Comparison of ENCODE assay signal across 29 cellular contexts in genomic region chr16:266258-267164, GRCh38. TPM values are rescaled to one million over a fixed set of nuclear protein-coding genes. Genes with fewer than 3 reads are reported as not detected.
DNase-seq lines count a peak whose midpoint lies in the region; ATAC-seq, FAIRE-seq and TF ChIP-seq lines count a peak whose summit lies in the region.
"Had no signal": no experiment of that assay in that cellular context is flagged by ENCODE, and none has a peak within 500 bp of the region (broad histone marks: within the 10 kb centered on the region; RNA-seq: fewer than 3 reads in every experiment).

No MANE protein-coding gene starts in this region.

- H3K4me1 ChIP-seq in Peyer's patch (peaks cover 0 to 25% (median 0%) of the 10 kb centered on the region in 4 donors), GM12878 (ENCODE audit: control insufficient read depth, insufficient read depth, low read length) (no peaks in the 10 kb centered on the region), vagina (no peaks in the 10 kb centered on the region)
- H3K4me1 ChIP-seq: ascending aorta; BLaER1 treated with 17β-estradiol and CSF1 and Interleukin-3, amounts not matched to agents 10 nM and 100 nM; sigmoid colon had no signal

- no peak for TF ChIP-seq POLR2A in Peyer's patch (IDR thresholded peaks at IDR 0.05)
- TF ChIP-seq POLR2A in GM12878 (IDR thresholded peaks at IDR 0.05; ENCODE audit: low read depth, low read length) = 0 out of 2 replicates have a peak, but pooled peaks have one; percentile 4
- TF ChIP-seq POLR2A in vagina (IDR thresholded peaks at IDR 0.05) = no peak

- H3K79me2 ChIP-seq in GM12878 (ENCODE audit: control insufficient read depth, insufficient read depth, low read length) = no peaks in the 10 kb centered on the region

- RAD21 ChIA-PET in GM12878 (lab: Charles Lee; ENCODE audit: unreplicated experiment) = no interaction called here

- CTCF ChIA-PET in GM12878 (lab: Yijun Ruan, JAX) = no interaction called here

- H2AFZ ChIP-seq in GM12878 (ENCODE audit: control insufficient read depth, low read depth, low read length) = no peak overlapping the region

- H3K4me1 Mint-ChIP-seq in mesothelial cell of epicardium = peaks cover 2% of the 10 kb centered on the region
- H3K4me1 Mint-ChIP-seq: activated naive CD8-positive, alpha-beta T cell treated with anti-CD3 and anti-CD28 coated beads for 36 hours had no signal

- peaks cover 2% of the 10 kb centered on the region for H3K27me3 Mint-ChIP-seq in mesothelial cell of epicardium (ENCODE audit: low read depth)
- H3K27me3 Mint-ChIP-seq: activated naive CD8-positive, alpha-beta T cell treated with anti-CD3 and anti-CD28 coated beads for 36 hours; IgD-negative memory B cell; memory B cell; progenitor cell of endocrine pancreas had no signal

- no peaks in the 10 kb centered on the region for H3K9me3 Mint-ChIP-seq in mesothelial cell of epicardium
- H3K9me3 Mint-ChIP-seq: activated naive CD8-positive, alpha-beta T cell treated with anti-CD3 and anti-CD28 coated beads for 36 hours; IgD-negative memory B cell; memory B cell had no signal

- SMC1A ChIA-PET in GM12878 (lab: Charles Lee; ENCODE audit: uncharacterized antibody, unreplicated experiment) = no interaction called here

- H3K27ac ChIP-seq in Peyer's patch (peak overlapping the region in 3 of 4 donors; percentile 36 to 90 (median 78)), GM12878 (ENCODE audit: control insufficient read depth, insufficient read depth) (no peak overlapping the region), vagina (no peak overlapping the region)
- H3K27ac ChIP-seq: ascending aorta; BLaER1 treated with 17β-estradiol and CSF1 and Interleukin-3, amounts not matched to agents 10 nM and 100 nM; neutrophil; sigmoid colon; SJCRH30 had no signal

- H3K36me3 Mint-ChIP-seq in mesothelial cell of epicardium = peaks cover 8% of the 10 kb centered on the region
- H3K36me3 Mint-ChIP-seq: IgD-negative memory B cell had no signal

- in situ Hi-C loops in GM12878 (cut with MboI) = no loop called here

- TF ChIP-seq RAD21 in GM12878 (IDR thresholded peaks at IDR 0.05; ENCODE audit: insufficient read depth, low read depth, low read length) = no peak

- POLR2A ChIA-PET in GM12878 (lab: Charles Lee) = no interaction called here

- no peak for TF ChIP-seq EP300 in GM12878 (IDR thresholded peaks at IDR 0.05; ENCODE audit: borderline replicate concordance in 1 of 2, control insufficient read depth in 1 of 2, low read depth in 2 of 2, low read length in 2 of 2)

- H3K4me3 ChIP-seq in Peyer's patch (no peak overlapping the region), GM12878 (no peak overlapping the region), vagina (no peak overlapping the region)
- H3K4me3 ChIP-seq: ascending aorta; BLaER1 treated with 17β-estradiol and CSF1 and Interleukin-3, amounts not matched to agents 10 nM and 100 nM; sigmoid colon; SJCRH30 had no signal

- DNase-seq in Peyer's patch (peak in 1 of 3 donors; percentile 49), GM12878 (ENCODE audit: low read depth, low spot score) (no peak), mesothelial cell of epicardium (ENCODE audit: low spot score in 2 of 2, unreplicated experiment in 2 of 2) (no peak), vagina (ENCODE audit: extremely low spot score in 2 of 2) (no peak), NCI-H1048 (lab: John Stamatoyannopoulos, UW) (no peak)
- DNase-seq: activated CD4-positive, CD25-positive, alpha-beta regulatory T cell treated with anti-CD3 and anti-CD28 coated beads, Interleukin-2, amount 50 U/mL, for 72 hours; activated CD8-positive, alpha-beta T cell treated with anti-CD3 and anti-CD28 coated beads, Interleukin-2, amount 10 ng/mL, durations not matched to agents 7 days and 5 days; activated naive CD8-positive, alpha-beta T cell treated with anti-CD3 and anti-CD28 coated beads for 36 hours; central memory CD4-positive, alpha-beta T cell; DMS53; head of caudate nucleus; NCI-H1092 treated with DMSO at 0.1 percent for 48 hours; NCI-H187 treated with DMSO at 0.1 percent for 48 hours; NCI-H524; NK-92 treated with Interleukin-12 subunit alpha and Interleukin-12 subunit beta, amount 100 ng/mL, for 24 hours; sigmoid colon; stimulated activated CD4-positive, alpha-beta T cell treated with anti-CD3 and anti-CD28 coated beads, Interleukin-15, amount 100 ng/mL, for 24 hours; T-helper 1 cell had no signal

- H3K27me3 ChIP-seq in Peyer's patch (no peaks in the 10 kb centered on the region), GM12878 (replicated peaks in 1 of 2; ENCODE audit: control insufficient read depth in 2 of 2, insufficient read depth in 2 of 2, low read length in 1 of 2) (no peaks in the 10 kb centered on the region), vagina (no peaks in the 10 kb centered on the region)
- H3K27me3 ChIP-seq: ascending aorta; BLaER1 treated with 17β-estradiol and CSF1 and Interleukin-3, amounts not matched to agents 10 nM and 100 nM; sigmoid colon; SJCRH30 had no signal

- peaks cover 0 to 36% (median 0%) of the 10 kb centered on the region in 3 donors for H3K36me3 ChIP-seq in Peyer's patch
- H3K36me3 ChIP-seq in GM12878 (ENCODE audit: control insufficient read depth in 2 of 2, insufficient read depth in 2 of 2, low read length in 1 of 2) = no peaks in the 10 kb centered on the region
- peaks cover 0 to 24% of the 10 kb centered on the region in 2 donors for H3K36me3 ChIP-seq in vagina
- H3K36me3 ChIP-seq: SJCRH30 had no signal

- H3K27ac Mint-ChIP-seq in mesothelial cell of epicardium = peak overlapping the region; percentile 73
- H3K27ac Mint-ChIP-seq: activated CD8-positive, alpha-beta T cell treated with anti-CD3 and anti-CD28 coated beads, Interleukin-2, amount 10 ng/mL, durations not matched to agents 7 days and 5 days; activated naive CD8-positive, alpha-beta T cell treated with anti-CD3 and anti-CD28 coated beads for 36 hours; IgD-negative memory B cell; memory B cell; progenitor cell of endocrine pancreas had no signal

- H3K9ac ChIP-seq in GM12878 (ENCODE audit: control insufficient read depth, insufficient read depth, low read length) = no peak overlapping the region
- H3K9ac ChIP-seq: BLaER1 treated with 17β-estradiol and CSF1 and Interleukin-3, amounts not matched to agents 10 nM and 100 nM had no signal

- no peak overlapping the region for H3K4me3 Mint-ChIP-seq in mesothelial cell of epicardium
- H3K4me3 Mint-ChIP-seq: activated CD8-positive, alpha-beta T cell treated with anti-CD3 and anti-CD28 coated beads, Interleukin-2, amount 10 ng/mL, durations not matched to agents 7 days and 5 days; activated naive CD8-positive, alpha-beta T cell treated with anti-CD3 and anti-CD28 coated beads for 36 hours; IgD-negative memory B cell; memory B cell had no signal

- no peak overlapping the region for H3K4me2 ChIP-seq in GM12878 (ENCODE audit: control insufficient read depth, insufficient read depth)
- H3K4me2 ChIP-seq: BLaER1 treated with 17β-estradiol and CSF1 and Interleukin-3, amounts not matched to agents 10 nM and 100 nM had no signal

- 75% methylated on average over 23 of the region's 25 CpGs for WGBS in GM12878 (ENCODE audit: insufficient coverage, insufficient replicate concordance, low lambda C conversion rate, missing lambda C conversion rate)

- no peak for FAIRE-seq in GM12878 (lab: Jason Lieb, UNC)
- FAIRE-seq: H54, TTC549 had no signal

- no peaks in the 10 kb centered on the region for H4K20me1 ChIP-seq in GM12878 (ENCODE audit: control insufficient read depth, insufficient read depth)

- H3K9me3 ChIP-seq in Peyer's patch = no peaks in the 10 kb centered on the region
- no peaks in the 10 kb centered on the region for H3K9me3 ChIP-seq in GM12878 (replicated peaks; ENCODE audit: control insufficient read depth, insufficient read depth, low read length)
- H3K9me3 ChIP-seq in vagina = no peaks in the 10 kb centered on the region
- H3K9me3 ChIP-seq: ascending aorta; BLaER1 treated with 17β-estradiol and CSF1 and Interleukin-3, amounts not matched to agents 10 nM and 100 nM; neutrophil; sigmoid colon; SJCRH30 had no signal

- BruUV-seq in GM12878 (replicated peaks; lab: Mats Ljungman, UMichigan) = no TSS peak

- no peak for ATAC-seq in GM12878

- TF ChIP-seq CTCF in Peyer's patch (IDR thresholded peaks at IDR 0.05) (no peak), GM12878 (IDR thresholded peaks at IDR 0.05 in 2 of 3, conservative IDR thresholded peaks at IDR 0.05 in 1 of 3; ENCODE audit: control insufficient read depth in 2 of 3, extremely low read depth in 1 of 3, insufficient read depth in 1 of 3, low read depth in 3 of 3, low read length in 3 of 3) (no peak), mesothelial cell of epicardium (IDR thresholded peaks at IDR 0.05; ENCODE audit: unreplicated experiment) (no peak), vagina (IDR thresholded peaks at IDR 0.05) (no peak)

- intact Hi-C loops in GM12878 (cut with micrococcal nuclease; ENCODE audit: unreplicated experiment) = no loop called here
- intact Hi-C loops in vagina (cut with DNase I) = no loop called here

RNA-seq across cellular contexts. Expression of gene RGS11, which starts 9.2 kb away (rescaled TPM):
- total RNA-seq in Peyer's patch (10 to 100 TPM in 3 of 4 donors, 1 to 10 TPM in 1; 6.1 to 16.5 (median 11.4) TPM), GM12878 (2014; rRNA removed) (not detected in 2 replicates), GM12878 (2014; rRNA removed; fragmentation: Illumina TruSeq; extraction: Trizol) (not detected in 2 replicates), GM12878 (2021) (not detected in 2 replicates), mesothelial cell of epicardium (3.4 to 4.0 TPM (median 3.5 TPM) in 3 replicates), vagina (5.4 TPM)
- total RNA-seq in GM12878 (2013; cell fraction: nucleolus; rRNA removed) = not detected in 2 replicates
- polyA plus RNA-seq in GM12878 (2011; ENCODE audit: low read depth) = not detected
- polyA plus RNA-seq in GM12878 (2011; rRNA removed) (not detected in 2 replicates), GM12878 (2014; fragmentation: Illumina TruSeq; extraction: Trizol) (not detected in 2 replicates), GM12878 (2014; fragmentation: Nextera tagmentation; extraction: Ambion mirVana) (not detected), GM12878 (2014; rRNA removed) (0.04 TPM in 1 of 2 replicates, not detected in the other), GM12878 (2016; fragmentation: Nextera tagmentation; extraction: Ambion mirVana) (not detected)
- polyA plus RNA-seq in GM12878 (2011; cell fraction: cytosol; rRNA removed) = not detected in 2 replicates
- polyA plus RNA-seq in GM12878 (2011; cell fraction: nucleus; rRNA removed) = not detected in 2 replicates
- 0.05 and 0.24 TPM in 2 replicates for polyA plus RNA-seq in GM12878 (2012)
- not detected in 2 replicates for polyA minus RNA-seq in GM12878 (2011; rRNA and poly(A)+ RNA removed)
- polyA minus RNA-seq in GM12878 (2011; cell fraction: cytosol; rRNA and poly(A)+ RNA removed) = not detected in 2 replicates
- not detected in 2 replicates for polyA minus RNA-seq in GM12878 (2011; cell fraction: nucleus; rRNA and poly(A)+ RNA removed)
- total RNA-seq: activated CD8-positive, alpha-beta T cell treated with anti-CD3 and anti-CD28 coated beads, Interleukin-2, amount 10 ng/mL, durations not matched to agents 7 days and 5 days; activated naive CD8-positive, alpha-beta T cell treated with anti-CD3 and anti-CD28 coated beads for 36 hours; SJCRH30 had no signal
- polyA plus RNA-seq: IgD-negative memory B cell had no signal

RNA-seq across cellular contexts. Expression of gene ARHGDIG, which starts 13.9 kb away (rescaled TPM):
- total RNA-seq in Peyer's patch = 100 to 1,000 TPM in 1 of 4 donors, 10 to 100 TPM in 1, 1 to 10 TPM in 1, not detected in 1; 3.7 to 112 (median 67.5) TPM
- not detected in 2 replicates for total RNA-seq in GM12878 (2013; cell fraction: nucleolus; rRNA removed)
- total RNA-seq in GM12878 (2014; rRNA removed) = not detected in 2 replicates
- total RNA-seq in GM12878 (2014; rRNA removed; fragmentation: Illumina TruSeq; extraction: Trizol) = not detected in 2 replicates
- total RNA-seq in GM12878 (2021) = not detected in 2 replicates
- polyA plus RNA-seq in GM12878 (2011; ENCODE audit: low read depth) = not detected
- polyA plus RNA-seq in GM12878 (2011; rRNA removed) = not detected in 2 replicates
- not detected in 2 replicates for polyA plus RNA-seq in GM12878 (2011; cell fraction: cytosol; rRNA removed)
- not detected in 2 replicates for polyA plus RNA-seq in GM12878 (2011; cell fraction: nucleus; rRNA removed)
- 0.08 and 0.18 TPM in 2 replicates for polyA plus RNA-seq in GM12878 (2012)
- not detected in 2 replicates for polyA plus RNA-seq in GM12878 (2014; fragmentation: Illumina TruSeq; extraction: Trizol)
- not detected for polyA plus RNA-seq in GM12878 (2014; fragmentation: Nextera tagmentation; extraction: Ambion mirVana)
- not detected in 2 replicates for polyA plus RNA-seq in GM12878 (2014; rRNA removed)
- not detected for polyA plus RNA-seq in GM12878 (2016; fragmentation: Nextera tagmentation; extraction: Ambion mirVana)
- polyA minus RNA-seq in GM12878 (2011; rRNA and poly(A)+ RNA removed) = not detected in 2 replicates
- not detected in 2 replicates for polyA minus RNA-seq in GM12878 (2011; cell fraction: cytosol; rRNA and poly(A)+ RNA removed)
- not detected in 2 replicates for polyA minus RNA-seq in GM12878 (2011; cell fraction: nucleus; rRNA and poly(A)+ RNA removed)
- 3.6 to 4.8 TPM (median 4.7 TPM) in 3 replicates for total RNA-seq in mesothelial cell of epicardium
- total RNA-seq in vagina = not detected
- total RNA-seq: activated CD8-positive, alpha-beta T cell treated with anti-CD3 and anti-CD28 coated beads, Interleukin-2, amount 10 ng/mL, durations not matched to agents 7 days and 5 days; activated naive CD8-positive, alpha-beta T cell treated with anti-CD3 and anti-CD28 coated beads for 36 hours; ascending aorta; esophagus mucosa; SJCRH30 had no signal
- polyA plus RNA-seq: IgD-negative memory B cell had no signal

RNA-seq across cellular contexts. Expression of gene PDIA2, which starts 16.5 kb away (rescaled TPM):
- total RNA-seq in Peyer's patch = 10 to 100 TPM in 2 of 4 donors, 1 to 10 TPM in 2; 1.7 to 29.2 (median 11.1) TPM
- total RNA-seq in GM12878 (2013; cell fraction: nucleolus; rRNA removed) = not detected in 2 replicates
- total RNA-seq in GM12878 (2014; rRNA removed) = not detected in 2 replicates
- not detected in 2 replicates for total RNA-seq in GM12878 (2014; rRNA removed; fragmentation: Illumina TruSeq; extraction: Trizol)
- total RNA-seq in GM12878 (2021) = 0.32 and 0.36 TPM in 2 replicates
- polyA plus RNA-seq in GM12878 (2011; ENCODE audit: low read depth) = not detected
- not detected in 2 replicates for polyA plus RNA-seq in GM12878 (2011; rRNA removed)
- not detected in 2 replicates for polyA plus RNA-seq in GM12878 (2011; cell fraction: cytosol; rRNA removed)
- polyA plus RNA-seq in GM12878 (2011; cell fraction: nucleus; rRNA removed) = 0.13 TPM in 1 of 2 replicates, not detected in the other
- 0.07 TPM in 1 of 2 replicates, not detected in the other for polyA plus RNA-seq in GM12878 (2012)
- not detected in 2 replicates for polyA plus RNA-seq in GM12878 (2014; fragmentation: Illumina TruSeq; extraction: Trizol)
- polyA plus RNA-seq in GM12878 (2014; fragmentation: Nextera tagmentation; extraction: Ambion mirVana) = not detected
- polyA plus RNA-seq in GM12878 (2014; rRNA removed) = not detected in 2 replicates
- under 1 TPM in 1 of 2 experiments, not detected in 1; 0.11 TPM for polyA plus RNA-seq in GM12878 (2016; fragmentation: Nextera tagmentation; extraction: Ambion mirVana)
- polyA minus RNA-seq in GM12878 (2011; rRNA and poly(A)+ RNA removed) = not detected in 2 replicates
- not detected in 2 replicates for polyA minus RNA-seq in GM12878 (2011; cell fraction: cytosol; rRNA and poly(A)+ RNA removed)
- not detected in 2 replicates for polyA minus RNA-seq in GM12878 (2011; cell fraction: nucleus; rRNA and poly(A)+ RNA removed)
- total RNA-seq in mesothelial cell of epicardium = 2.1 to 3.3 TPM (median 2.7 TPM) in 3 replicates
- total RNA-seq in vagina = not detected
- total RNA-seq: activated CD8-positive, alpha-beta T cell treated with anti-CD3 and anti-CD28 coated beads, Interleukin-2, amount 10 ng/mL, durations not matched to agents 7 days and 5 days; activated naive CD8-positive, alpha-beta T cell treated with anti-CD3 and anti-CD28 coated beads for 36 hours; ascending aorta; esophagus mucosa; G401 had no signal
- polyA plus RNA-seq: IgD-negative memory B cell had no signal

RNA-seq across cellular contexts. Expression of gene FAM234A, which starts 31.9 kb away (rescaled TPM):
- 100 to 1,000 TPM; 108 to 223 (median 166) TPM for total RNA-seq in Peyer's patch
- total RNA-seq in GM12878 (2013; cell fraction: nucleolus; rRNA removed) = 41.7 and 42.1 TPM in 2 replicates
- total RNA-seq in GM12878 (2014; rRNA removed) = 15.1 and 17.2 TPM in 2 replicates
- total RNA-seq in GM12878 (2014; rRNA removed; fragmentation: Illumina TruSeq; extraction: Trizol) = 12.8 and 14.0 TPM in 2 replicates
- 37.2 and 41.4 TPM in 2 replicates for total RNA-seq in GM12878 (2021)
- 21.5 TPM for polyA plus RNA-seq in GM12878 (2011; ENCODE audit: low read depth)
- 3.3 and 6.5 TPM in 2 replicates for polyA plus RNA-seq in GM12878 (2011; rRNA removed)
- polyA plus RNA-seq in GM12878 (2011; cell fraction: cytosol; rRNA removed) = 8.8 and 10.1 TPM in 2 replicates
- 26.4 and 29.7 TPM in 2 replicates for polyA plus RNA-seq in GM12878 (2011; cell fraction: nucleus; rRNA removed)
- polyA plus RNA-seq in GM12878 (2012) = 25.3 and 40.7 TPM in 2 replicates
- polyA plus RNA-seq in GM12878 (2014; fragmentation: Illumina TruSeq; extraction: Trizol) = 11.6 and 17.3 TPM in 2 replicates
- polyA plus RNA-seq in GM12878 (2014; fragmentation: Nextera tagmentation; extraction: Ambion mirVana) = 1 to 10 TPM; 1.6 TPM
- polyA plus RNA-seq in GM12878 (2014; rRNA removed) = 28.5 and 30.5 TPM in 2 replicates
- 10 to 100 TPM; 36.9 to 37.6 TPM for polyA plus RNA-seq in GM12878 (2016; fragmentation: Nextera tagmentation; extraction: Ambion mirVana)
- 5.0 and 8.5 TPM in 2 replicates for polyA minus RNA-seq in GM12878 (2011; rRNA and poly(A)+ RNA removed)
- 4.4 and 7.8 TPM in 2 replicates for polyA minus RNA-seq in GM12878 (2011; cell fraction: cytosol; rRNA and poly(A)+ RNA removed)
- polyA minus RNA-seq in GM12878 (2011; cell fraction: nucleus; rRNA and poly(A)+ RNA removed) = 4.6 and 5.9 TPM in 2 replicates
- total RNA-seq in mesothelial cell of epicardium = 133 to 137 TPM (median 137 TPM) in 3 replicates
- total RNA-seq in vagina = 23.3 TPM

RNA-seq across cellular contexts. Expression of gene LUC7L, which starts 37.3 kb away (rescaled TPM):
- total RNA-seq in Peyer's patch (100 to 1,000 TPM in 3 of 4 donors, 10 to 100 TPM in 1; 87.6 to 440 (median 156) TPM), GM12878 (2014; rRNA removed) (40.7 and 41.4 TPM in 2 replicates), GM12878 (2014; rRNA removed; fragmentation: Illumina TruSeq; extraction: Trizol) (35.9 and 40.1 TPM in 2 replicates), GM12878 (2021) (50.7 and 59.6 TPM in 2 replicates), mesothelial cell of epicardium (191 to 203 TPM (median 193 TPM) in 3 replicates), vagina (79.3 TPM)
- total RNA-seq in GM12878 (2013; cell fraction: nucleolus; rRNA removed) = 388 and 392 TPM in 2 replicates
- polyA plus RNA-seq in GM12878 (2011; ENCODE audit: low read depth) = 15.5 TPM
- polyA plus RNA-seq in GM12878 (2011; rRNA removed) (47.4 and 57.4 TPM in 2 replicates), GM12878 (2014; fragmentation: Illumina TruSeq; extraction: Trizol) (27.9 and 32.1 TPM in 2 replicates), GM12878 (2014; fragmentation: Nextera tagmentation; extraction: Ambion mirVana) (10 to 100 TPM in 1 of 2 experiments, 1 to 10 TPM in 1; 2.3 to 10.9 TPM), GM12878 (2014; rRNA removed) (56.9 and 58.9 TPM in 2 replicates), GM12878 (2016; fragmentation: Nextera tagmentation; extraction: Ambion mirVana) (10 to 100 TPM; 52.3 to 58.9 TPM)
- 30.1 and 40.6 TPM in 2 replicates for polyA plus RNA-seq in GM12878 (2011; cell fraction: cytosol; rRNA removed)
- 203 and 223 TPM in 2 replicates for polyA plus RNA-seq in GM12878 (2011; cell fraction: nucleus; rRNA removed)
- polyA plus RNA-seq in GM12878 (2012) = 39.6 and 40.3 TPM in 2 replicates
- polyA minus RNA-seq in GM12878 (2011; rRNA and poly(A)+ RNA removed) = 26.2 and 30.7 TPM in 2 replicates
- 12.4 and 20.3 TPM in 2 replicates for polyA minus RNA-seq in GM12878 (2011; cell fraction: cytosol; rRNA and poly(A)+ RNA removed)
- polyA minus RNA-seq in GM12878 (2011; cell fraction: nucleus; rRNA and poly(A)+ RNA removed) = 73.6 and 104 TPM in 2 replicates

Comparison
In these comparisons a context has a peak if more than half of its experiments do, and no peak if none do; other contexts are left out.
1. H3K27ac ChIP-seq: peak in Peyer's patch (3 of 4); none in GM12878 (single experiment) and vagina (single experiment).